13 cellular contexts compared by ENCODE assay signal in the genomic region with DNA sequence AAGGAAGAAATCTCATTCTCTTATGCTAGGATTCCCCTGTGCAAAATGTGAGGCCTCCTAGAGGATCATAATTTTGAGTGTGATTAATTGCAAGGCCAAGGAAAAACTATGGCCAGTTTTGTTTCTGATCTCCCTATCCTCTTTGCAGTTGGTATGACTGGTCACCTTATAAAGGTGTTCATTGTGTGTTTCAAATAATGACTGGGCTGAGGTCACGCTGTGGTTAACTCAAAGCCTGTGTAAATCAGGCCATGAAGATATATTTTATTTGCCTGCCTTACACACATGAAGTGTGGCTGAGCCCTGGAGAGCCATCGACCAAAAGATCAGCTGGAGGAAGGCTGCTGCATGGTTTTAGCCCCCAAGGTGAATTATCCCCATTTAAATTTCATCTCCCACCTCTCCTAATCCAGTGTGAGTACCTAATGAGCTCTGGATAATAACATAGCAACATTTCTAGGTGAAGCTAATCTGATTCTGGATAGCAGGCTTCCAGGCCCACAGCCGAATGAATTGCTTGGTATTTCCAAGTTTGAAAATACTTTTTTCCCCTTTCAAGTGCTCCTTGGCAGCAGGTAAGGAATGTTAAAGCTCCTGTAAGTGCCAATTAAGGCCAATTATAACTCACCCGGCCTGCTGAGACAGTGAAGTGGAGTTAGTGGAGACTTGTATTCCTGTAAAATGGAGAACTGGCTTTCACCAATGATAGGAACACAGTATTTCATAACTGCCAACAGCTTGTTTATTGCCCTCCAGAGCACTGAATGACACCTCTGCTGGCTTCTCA. TPM values are rescaled to one million over a fixed set of nuclear protein-coding genes. Genes with fewer than 3 reads are reported as not detected.
DNase-seq lines count a peak whose midpoint lies in the region; ATAC-seq and TF ChIP-seq lines count a peak whose summit lies in the region.
"Had no signal": no experiment of that assay in that cellular context is flagged by ENCODE, and none has a peak within 500 bp of the region (broad histone marks: within the 10 kb centered on the region; RNA-seq: fewer than 3 reads in every experiment).

No MANE protein-coding gene starts in this region.

- no peak for TF ChIP-seq CTCF in left ventricle myocardium inferior (IDR thresholded peaks at IDR 0.05; ENCODE audit: borderline replicate concordance)
- TF ChIP-seq CTCF in right atrium auricular region (IDR thresholded peaks at IDR 0.05): no peak
- TF ChIP-seq CTCF in type B pancreatic cell (conservative IDR thresholded peaks at IDR 0.05): no peak

- peak overlapping the region; percentile 34; the same call in 1 of the 2 replicates for H3K9ac ChIP-seq in iPS-20b (ENCODE audit: low read depth, low read length)
- H3K9ac ChIP-seq: KMS-11 had no signal

- no peak for DNase-seq in left ventricle myocardium inferior
- no peak for DNase-seq in right atrium auricular region (ENCODE audit: low spot score)
- DNase-seq in OCI-M1 (lab: John Stamatoyannopoulos, UW): peak; percentile 46
- no peak for DNase-seq in type B pancreatic cell (ENCODE audit: extremely low spot score, unreplicated experiment)
- DNase-seq in pons (ENCODE audit: low spot score): no peak
- DNase-seq: esophagus squamous epithelium, NCI-H748 treated with DMSO at 0.1 percent for 48 hours, retina had no signal

- H3K4me3 Mint-ChIP-seq in type B pancreatic cell: no peak overlapping the region

- H3K4me1 ChIP-seq in left ventricle myocardium inferior (peaks cover 62% of the 10 kb centered on the region), right atrium auricular region (peaks cover 0 to 40% of the 10 kb centered on the region in 2 donors), iPS-20b (ENCODE audit: insufficient read depth, low read length) (peaks cover 55% of the 10 kb centered on the region)

- H3K4me3 ChIP-seq in left ventricle myocardium inferior (no peak overlapping the region), right atrium auricular region (no peak overlapping the region), iPS-20b (ENCODE audit: low read length) (no peak overlapping the region)
- H3K4me3 ChIP-seq: esophagus squamous epithelium had no signal

- H3K36me3 Mint-ChIP-seq in type B pancreatic cell: no peaks in the 10 kb centered on the region

- H3K27ac ChIP-seq in left ventricle myocardium inferior (replicated peaks) (peak overlapping the region; percentile 40), right atrium auricular region (no peak overlapping the region), iPS-20b (ENCODE audit: low read length) (no peak overlapping the region)
- H3K27ac ChIP-seq: C4-2B, KMS-11 had no signal

- H3K9me3 Mint-ChIP-seq in type B pancreatic cell: no peaks in the 10 kb centered on the region

- H3K27me3 ChIP-seq in left ventricle myocardium inferior (ENCODE audit: low read depth): no peaks in the 10 kb centered on the region
- H3K27me3 ChIP-seq in right atrium auricular region: no peaks in the 10 kb centered on the region
- H3K27me3 ChIP-seq in iPS-20b (ENCODE audit: insufficient read depth, low read length): no peaks in the 10 kb centered on the region
- H3K27me3 ChIP-seq: esophagus squamous epithelium had no signal

- H3K27ac Mint-ChIP-seq in type B pancreatic cell: peak overlapping the region; percentile 37

- H3K9me3 ChIP-seq in left ventricle myocardium inferior (replicated peaks) (no peaks in the 10 kb centered on the region), right atrium auricular region (no peaks in the 10 kb centered on the region), iPS-20b (ENCODE audit: insufficient read depth, low read depth, low read length) (no peaks in the 10 kb centered on the region)
- H3K9me3 ChIP-seq: esophagus squamous epithelium had no signal

- intact Hi-C loops in left ventricle myocardium inferior (cut with micrococcal nuclease): no loop called here

- H3K4me1 Mint-ChIP-seq in type B pancreatic cell (ENCODE audit: unreplicated experiment): peaks cover 53% of the 10 kb centered on the region

- H3K36me3 ChIP-seq in left ventricle myocardium inferior (no peaks in the 10 kb centered on the region), right atrium auricular region (no peaks in the 10 kb centered on the region), iPS-20b (ENCODE audit: insufficient read depth, low read depth, low read length) (no peaks in the 10 kb centered on the region)

- H3K27me3 Mint-ChIP-seq in type B pancreatic cell: no peaks in the 10 kb centered on the region

- ATAC-seq in GM19452 (IDR thresholded peaks at IDR 0.05; ENCODE audit: unreplicated experiment): no peak
- ATAC-seq in GM21515 (IDR thresholded peaks at IDR 0.05; ENCODE audit: unreplicated experiment): no peak

RNA-seq across cellular contexts. Expression of a gene that starts 52.3 kb away (rescaled TPM):
- total RNA-seq in left ventricle myocardium inferior (not detected), right atrium auricular region (not detected), type B pancreatic cell (ENCODE audit: low replicate concordance) (not detected in 2 replicates)
- total RNA-seq: esophagus squamous epithelium had no signal

RNA-seq across cellular contexts. Expression of a gene that starts 58.8 kb away (rescaled TPM):
- total RNA-seq in left ventricle myocardium inferior (78.3 TPM), right atrium auricular region (10 to 100 TPM; 48.2 to 74.5 TPM), type B pancreatic cell (ENCODE audit: low replicate concordance) (68.1 and 81.4 TPM in 2 replicates)
